8 cellular contexts compared by ENCODE assay signal in the genomic region with DNA sequence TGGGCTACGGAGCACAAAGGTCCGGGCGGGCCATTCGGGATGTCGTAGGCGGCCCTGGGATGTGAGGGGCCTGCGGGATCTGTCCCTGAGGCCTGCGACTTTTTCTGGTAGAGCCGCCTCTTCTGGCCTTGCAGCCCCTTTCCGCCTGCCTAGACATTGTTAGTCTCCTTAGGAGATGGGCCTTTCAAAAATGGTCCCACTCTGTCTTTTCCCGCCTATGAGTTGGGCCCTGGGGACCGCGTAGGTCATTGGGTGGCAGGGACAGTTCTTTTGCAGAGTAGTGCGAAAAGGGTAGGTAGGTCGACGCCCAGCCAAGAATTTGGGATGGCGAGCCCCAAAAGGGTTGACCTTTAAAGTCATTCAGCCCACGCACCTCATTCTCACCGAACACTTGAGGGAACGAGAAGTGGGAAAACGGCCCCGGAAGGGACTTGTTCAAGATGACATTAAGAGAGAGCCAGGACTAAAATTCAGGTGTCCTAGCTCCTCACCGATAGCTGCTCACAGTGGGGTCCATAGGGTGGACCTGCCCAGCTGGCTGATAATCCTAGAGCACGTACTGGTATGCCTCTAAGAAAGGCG. TPM values are rescaled to one million over a fixed set of nuclear protein-coding genes. Genes with fewer than 3 reads are reported as not detected.
DNase-seq lines count a peak whose midpoint lies in the region; ATAC-seq and TF ChIP-seq lines count a peak whose summit lies in the region.

No MANE protein-coding gene starts in this region.

- WGBS in adrenal gland, 4 donors = 26 to 55% (median 36%) methylated on average over 12 to 25 of the region's 25 CpGs

- peaks cover 0 to 35% of the 10 kb centered on the region in 2 donors for H3K36me3 ChIP-seq in adrenal gland (replicated peaks in 1 of 2)

- peaks cover 18 to 22% of the 10 kb centered on the region in 2 donors for H3K4me1 ChIP-seq in adrenal gland (replicated peaks in 1 of 2)

- H3K27me3 Mint-ChIP-seq in activated CD4-positive, alpha-beta T cell treated with anti-CD3 and anti-CD28 coated beads for 36 hours = no peaks in the 10 kb centered on the region

- CTCF ChIA-PET in activated CD4-positive, alpha-beta T cell treated with anti-CD3 and anti-CD28 coated beads for 36 hours (lab: Charles Lee) = interaction anchor here (0.8 kb wide), 1 partner anchor 1364 kb away, joined by 3 read pairs; no protein-coding TSS in a partner anchor

- H3K9me3 ChIP-seq in adrenal gland (replicated peaks in 1 of 3) = no peaks in the 10 kb centered on the region

- peak overlapping the region; percentile 49 to 78 (median 69) for H3K4me3 ChIP-seq in adrenal gland

- peak overlapping the region; percentile 67 for H3K27ac Mint-ChIP-seq in activated CD4-positive, alpha-beta T cell treated with anti-CD3 and anti-CD28 coated beads for 36 hours

- no peaks in the 10 kb centered on the region for H3K27me3 ChIP-seq in adrenal gland
- no peaks in the 10 kb centered on the region for H3K27me3 ChIP-seq in layer of hippocampus (ENCODE audit: control insufficient read depth, insufficient read depth, low read length)

- H3K36me3 Mint-ChIP-seq in activated CD4-positive, alpha-beta T cell treated with anti-CD3 and anti-CD28 coated beads for 36 hours (ENCODE audit: low read depth) = peaks cover 28% of the 10 kb centered on the region

- DNase-seq in activated CD4-positive, alpha-beta T cell treated with anti-CD3 and anti-CD28 coated beads for 36 hours = no peak
- no peak for DNase-seq in activated CD4-positive, alpha-beta T cell treated with anti-CD3 and anti-CD28 coated beads, Interleukin-2, amount 50 U/mL, for 1 hour
- DNase-seq in adrenal gland (no peak), hippocampal formation (lab: John Stamatoyannopoulos, UW) (no peak), hypothalamus (lab: John Stamatoyannopoulos, UW) (no peak)

- no peaks in the 10 kb centered on the region for H3K9me3 Mint-ChIP-seq in activated CD4-positive, alpha-beta T cell treated with anti-CD3 and anti-CD28 coated beads for 36 hours (ENCODE audit: low read depth)

- TF ChIP-seq CTCF in adrenal gland (IDR thresholded peaks at IDR 0.05) = no peak

- no peak for ATAC-seq in activated CD4-positive, alpha-beta T cell treated with anti-CD3 and anti-CD28 coated beads for 36 hours
- ATAC-seq in GM21619 (IDR thresholded peaks at IDR 0.05; ENCODE audit: unreplicated experiment) = no peak

- H3K4me1 Mint-ChIP-seq in activated CD4-positive, alpha-beta T cell treated with anti-CD3 and anti-CD28 coated beads for 36 hours = peaks cover 26% of the 10 kb centered on the region

- intact Hi-C loops in activated CD4-positive, alpha-beta T cell treated with anti-CD3 and anti-CD28 coated beads for 36 hours (cut with DNase I, micrococcal nuclease) = loop anchor here (1.0 to 10.0 kb wide), 13 partner anchors 10 to 1106 kb away; partner anchors contain the start of genes COX8A (in 2 of the 2), BAD (in 1 of the 2), CATSPERZ (in 1 of the 2) and DNAJC4 (in 1 of the 2)
- intact Hi-C loops in adrenal gland (cut with DNase I) = no loop called here

- TF ChIP-seq POLR2A in adrenal gland (IDR thresholded peaks at IDR 0.05) = no peak

- POLR2A ChIA-PET in activated CD4-positive, alpha-beta T cell treated with anti-CD3 and anti-CD28 coated beads for 36 hours (lab: Charles Lee) = interaction anchor here (0.5 to 0.6 kb wide), 2 partner anchors 10 to 807 kb away, joined by 3 read pairs; no protein-coding TSS in a partner anchor

- peak overlapping the region; percentile 76 for H3K4me3 Mint-ChIP-seq in activated CD4-positive, alpha-beta T cell treated with anti-CD3 and anti-CD28 coated beads for 36 hours

- H3K27ac ChIP-seq in adrenal gland = peak overlapping the region in 3 of 5 donors; percentile 66 to 89 (median 74)
- H3K27ac ChIP-seq in layer of hippocampus (ENCODE audit: low read depth, low read length) = peak overlapping the region; percentile 85
- peak overlapping the region; percentile 59 for H3K27ac ChIP-seq in temporal lobe (ENCODE audit: low read depth, low read length)

RNA-seq across cellular contexts. Expression of gene OTUB1, which starts 0.8 kb away (rescaled TPM):
- 10 to 100 TPM; 77.4 to 86.1 TPM for total RNA-seq in activated CD4-positive, alpha-beta T cell treated with anti-CD3 and anti-CD28 coated beads for 36 hours
- total RNA-seq in adrenal gland (10 to 100 TPM; 41.4 to 93.7 (median 67.7) TPM), temporal lobe (34.9 TPM)
- 10 to 100 TPM; 59.7 to 70.6 (median 60.5) TPM for polyA plus RNA-seq in adrenal gland

RNA-seq across cellular contexts. Expression of gene COX8A, which starts 12.6 kb away (rescaled TPM):
- 100 to 1,000 TPM; 413 to 454 TPM for total RNA-seq in activated CD4-positive, alpha-beta T cell treated with anti-CD3 and anti-CD28 coated beads for 36 hours
- total RNA-seq in adrenal gland (100 to 1,000 TPM; 390 to 690 (median 426) TPM), temporal lobe (208 TPM)
- polyA plus RNA-seq in adrenal gland = 100 to 1,000 TPM; 279 to 810 (median 358) TPM

RNA-seq across cellular contexts. Expression of gene NAA40, which starts 48.2 kb away (rescaled TPM):
- 10 to 100 TPM; 13.7 to 15.9 TPM for total RNA-seq in activated CD4-positive, alpha-beta T cell treated with anti-CD3 and anti-CD28 coated beads for 36 hours
- total RNA-seq in adrenal gland (10 to 100 TPM; 11.6 to 61.3 (median 20.0) TPM), temporal lobe (15.5 TPM)
- 10 to 100 TPM; 13.0 to 37.0 (median 29.7) TPM for polyA plus RNA-seq in adrenal gland

RNA-seq across cellular contexts. Expression of gene FLRT1, which starts 48.7 kb away (rescaled TPM):
- total RNA-seq in activated CD4-positive, alpha-beta T cell treated with anti-CD3 and anti-CD28 coated beads for 36 hours = under 1 TPM; 0.21 to 0.25 TPM
- total RNA-seq in adrenal gland (10 to 100 TPM in 1 of 8 donors, 1 to 10 TPM in 2, under 1 TPM in 1, not detected in 4; 0.69 to 11.1 (median 4.7) TPM), temporal lobe (7.6 TPM)
- polyA plus RNA-seq in adrenal gland = 1 to 10 TPM in 2 of 3 donors, under 1 TPM in 1; 0.54 to 5.0 (median 2.4) TPM

Comparison
In these comparisons a context has a peak if more than half of its experiments do, and no peak if none do; other contexts are left out.
1. intact Hi-C loops: an anchor here in activated CD4-positive, alpha-beta T cell treated with anti-CD3 and anti-CD28 coated beads for 36 hours (1.0 to 10.0 kb wide); none called in adrenal gland.